ENCODE assay signal across 8 cellular contexts in the genomic region with DNA sequence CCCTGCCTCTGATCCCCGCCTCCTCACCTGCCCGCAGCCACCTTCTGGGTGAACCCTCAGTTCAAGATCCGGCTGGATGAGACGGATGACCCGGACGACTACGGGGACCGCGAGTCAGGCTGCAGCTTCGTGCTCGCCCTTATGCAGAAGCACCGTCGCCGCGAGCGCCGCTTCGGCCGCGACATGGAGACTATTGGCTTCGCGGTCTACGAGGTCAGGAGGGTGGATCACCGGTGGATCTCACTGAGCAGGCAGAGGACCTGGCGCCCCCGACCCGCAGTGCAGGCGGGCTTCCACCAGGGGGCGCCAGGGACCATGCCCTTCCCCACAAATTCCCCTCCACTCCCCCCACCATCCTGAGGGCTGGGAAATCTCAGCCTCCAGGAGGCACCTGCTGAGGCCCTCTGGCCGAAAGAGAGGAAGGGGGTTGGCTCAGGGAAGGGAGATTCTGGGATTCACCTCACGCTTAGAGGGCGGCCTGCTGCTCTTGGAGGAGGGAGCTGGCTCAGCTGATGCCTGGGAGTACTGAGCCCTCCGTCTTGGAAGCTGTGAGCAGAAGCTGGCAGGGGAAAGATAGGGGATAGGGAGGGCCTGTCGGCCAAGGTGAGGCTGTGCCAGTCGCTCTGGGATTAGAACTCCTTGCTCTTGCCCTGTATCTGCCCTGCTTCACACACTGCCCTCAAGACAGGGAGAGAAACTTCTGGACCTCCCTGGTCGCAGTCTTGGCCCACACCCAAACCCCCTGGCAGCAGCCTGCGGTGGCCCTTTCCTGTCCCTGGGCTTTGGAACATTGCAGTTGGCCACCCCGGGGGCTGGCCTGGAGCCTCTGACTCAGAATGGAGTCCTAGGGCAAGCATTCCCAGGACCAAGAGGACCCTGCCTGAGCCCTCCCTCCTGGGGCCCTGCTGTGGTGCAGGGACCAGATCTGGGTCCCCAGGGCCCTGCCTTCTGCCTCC. TPM values are rescaled to one million over a fixed set of nuclear protein-coding genes. Genes with fewer than 3 reads are reported as not detected.
DNase-seq lines count a peak whose midpoint lies in the region; ATAC-seq and TF ChIP-seq lines count a peak whose summit lies in the region.

No MANE protein-coding gene starts in this region.

- no peak overlapping the region for H3K27ac Mint-ChIP-seq in glutamatergic neuron (ENCODE audit: unreplicated experiment)

- intact Hi-C loops in posterior vena cava (cut with DNase I) = no loop called here

- H3K4me1 Mint-ChIP-seq in glutamatergic neuron (ENCODE audit: low read depth, unreplicated experiment) = peaks cover 2% of the 10 kb centered on the region

- DNase-seq in GM03348 (ENCODE audit: low spot score) (peak; percentile 85), NCI-H69 (lab: John Stamatoyannopoulos, UW) (peak; percentile 74), glutamatergic neuron (peak; percentile 76), posterior vena cava (ENCODE audit: low spot score) (peak; percentile 75), LoVo (ENCODE audit: low spot score) (no peak)
- DNase-seq in activated gamma-delta T cell treated with anti-CD3 and anti-CD28 coated beads, Interleukin-2, amount 50 U/mL, for 16 hours (ENCODE audit: low read depth) = peak; percentile 28

- H3K36me3 Mint-ChIP-seq in glutamatergic neuron (ENCODE audit: unreplicated experiment) = no peaks in the 10 kb centered on the region

- no peak for ATAC-seq in GM18907 (IDR thresholded peaks at IDR 0.05; ENCODE audit: unreplicated experiment)

- TF ChIP-seq CTCF in 22Rv1 (IDR thresholded peaks at IDR 0.05) (peak; percentile 97), glutamatergic neuron (IDR thresholded peaks at IDR 0.05; ENCODE audit: partially characterized antibody, unreplicated experiment) (peak; percentile 99)

- H3K27me3 Mint-ChIP-seq in glutamatergic neuron (ENCODE audit: unreplicated experiment) = peaks cover 3% of the 10 kb centered on the region

- H3K4me3 Mint-ChIP-seq in glutamatergic neuron (ENCODE audit: unreplicated experiment) = no peak overlapping the region

- peaks cover 4% of the 10 kb centered on the region for H3K9me3 Mint-ChIP-seq in glutamatergic neuron (ENCODE audit: unreplicated experiment)

- no peak overlapping the region for H3K27ac ChIP-seq in 22Rv1

RNA-seq across cellular contexts. Expression of gene CAPN1, which starts 23.2 kb away (rescaled TPM):
- total RNA-seq in glutamatergic neuron (ENCODE audit: unreplicated experiment) = 234 TPM
- total RNA-seq in posterior vena cava = 100 to 1,000 TPM; 142 to 144 TPM

RNA-seq across cellular contexts. Expression of gene SPDYC, which starts 34.9 kb away (rescaled TPM):
- not detected for total RNA-seq in glutamatergic neuron (ENCODE audit: unreplicated experiment)
- not detected for total RNA-seq in posterior vena cava

RNA-seq across cellular contexts. Expression of gene POLA2, which starts 56.8 kb away (rescaled TPM):
- total RNA-seq in glutamatergic neuron (ENCODE audit: unreplicated experiment) (8.6 TPM), posterior vena cava (1 to 10 TPM; 6.0 to 6.1 TPM)
